Comparison of ENCODE assay signal across 8 cellular contexts in genomic region chr7:134985894-134986362, GRCh38. TPM values are rescaled to one million over a fixed set of nuclear protein-coding genes. Genes with fewer than 3 reads are reported as not detected.
DNase-seq lines count a peak whose midpoint lies in the region; ATAC-seq and TF ChIP-seq lines count a peak whose summit lies in the region.

No MANE protein-coding gene starts in this region.

- peaks cover 33% of the 10 kb centered on the region for H3K36me3 Mint-ChIP-seq in stimulated activated effector memory CD8-positive, alpha-beta T cell treated with anti-CD3 and anti-CD28 coated beads, Interleukin-12 subunit alpha, Interleukin-12 subunit beta, amount 100 ng/mL, for 72 hours

- TF ChIP-seq POLR2A in Peyer's patch (IDR thresholded peaks at IDR 0.05) = no peak

- peaks cover 0 to 5% (median 0%) of the 10 kb centered on the region in 4 donors for H3K4me1 ChIP-seq in Peyer's patch

- TF ChIP-seq CTCF in GM12864 (IDR thresholded peaks at IDR 0.05; ENCODE audit: low read depth, low read length, missing control alignments) (peak; percentile 15), Peyer's patch (IDR thresholded peaks at IDR 0.05) (no peak), fibroblast of villous mesenchyme (IDR thresholded peaks at IDR 0.05; ENCODE audit: insufficient read depth, low read depth, low read length) (no peak)

- H3K9me3 Mint-ChIP-seq in stimulated activated effector memory CD8-positive, alpha-beta T cell treated with anti-CD3 and anti-CD28 coated beads, Interleukin-12 subunit alpha, Interleukin-12 subunit beta, amount 100 ng/mL, for 72 hours = no peaks in the 10 kb centered on the region

- H3K4me3 Mint-ChIP-seq in stimulated activated effector memory CD8-positive, alpha-beta T cell treated with anti-CD3 and anti-CD28 coated beads, Interleukin-12 subunit alpha, Interleukin-12 subunit beta, amount 100 ng/mL, for 72 hours = peak overlapping the region; percentile 99

- H3K9me3 ChIP-seq in Peyer's patch = no peaks in the 10 kb centered on the region

- H3K36me3 ChIP-seq in H7 (replicated peaks; ENCODE audit: control insufficient read depth, insufficient read depth, low read length) (no peaks in the 10 kb centered on the region), Peyer's patch (no peaks in the 10 kb centered on the region)

- peak overlapping the region; percentile 80 to 91 (median 88) for H3K27ac ChIP-seq in Peyer's patch

- H3K27ac Mint-ChIP-seq in stimulated activated effector memory CD8-positive, alpha-beta T cell treated with anti-CD3 and anti-CD28 coated beads, Interleukin-12 subunit alpha, Interleukin-12 subunit beta, amount 100 ng/mL, for 72 hours = peak overlapping the region; percentile 99

- no peaks in the 10 kb centered on the region for H3K27me3 ChIP-seq in H7 (ENCODE audit: control insufficient read depth, insufficient read depth, low read length)
- no peaks in the 10 kb centered on the region for H3K27me3 ChIP-seq in Peyer's patch

- peak overlapping the region; percentile 86 for H3K4me3 ChIP-seq in GM12864 (ENCODE audit: low read depth, low read length)
- peak overlapping the region; percentile 82 for H3K4me3 ChIP-seq in H7 (ENCODE audit: insufficient read depth, low read depth, low read length)
- peak overlapping the region; percentile 64 to 86 (median 77) for H3K4me3 ChIP-seq in Peyer's patch
- H3K4me3 ChIP-seq in fibroblast of villous mesenchyme (ENCODE audit: low read depth, low read length) = peak overlapping the region; percentile 81

- peaks cover 22% of the 10 kb centered on the region for H3K4me1 Mint-ChIP-seq in stimulated activated effector memory CD8-positive, alpha-beta T cell treated with anti-CD3 and anti-CD28 coated beads, Interleukin-12 subunit alpha, Interleukin-12 subunit beta, amount 100 ng/mL, for 72 hours

- peak; percentile 72 for ATAC-seq in stimulated activated effector memory CD8-positive, alpha-beta T cell treated with anti-CD3 and anti-CD28 coated beads, Interleukin-12 subunit alpha, Interleukin-12 subunit beta, amount 100 ng/mL, for 72 hours

- DNase-seq in GM12864 (ENCODE audit: low read depth) (no peak), H7 (no peak), Peyer's patch (no peak), fibroblast of villous mesenchyme (ENCODE audit: low read depth) (no peak), kidney glomerular epithelial cell (lab: John Stamatoyannopoulos, UW) (no peak), NCI-H2196 treated with DMSO at 0.1 percent for 48 hours (lab: John Stamatoyannopoulos, UW; ENCODE audit: unreplicated experiment) (no peak), kidney tubule cell (ENCODE audit: low spot score) (no peak)
- no peak for DNase-seq in stimulated activated effector memory CD8-positive, alpha-beta T cell treated with anti-CD3 and anti-CD28 coated beads, Interleukin-12 subunit alpha, Interleukin-12 subunit beta, amount 100 ng/mL, for 72 hours (ENCODE audit: low spot score in 2 of 2)

RNA-seq across cellular contexts. Expression of gene AGBL3, which starts 0.4 kb away (rescaled TPM):
- 1.00 and 1.7 TPM in 2 replicates for total RNA-seq in H7 (2014; rRNA removed; shearing (Covaris generic))
- 1 to 10 TPM in 3 of 4 donors, under 1 TPM in 1; 0.38 to 8.4 (median 4.3) TPM for total RNA-seq in Peyer's patch
- total RNA-seq in fibroblast of villous mesenchyme = 1.3 and 1.6 TPM in 2 replicates
